In the genomic region with DNA sequence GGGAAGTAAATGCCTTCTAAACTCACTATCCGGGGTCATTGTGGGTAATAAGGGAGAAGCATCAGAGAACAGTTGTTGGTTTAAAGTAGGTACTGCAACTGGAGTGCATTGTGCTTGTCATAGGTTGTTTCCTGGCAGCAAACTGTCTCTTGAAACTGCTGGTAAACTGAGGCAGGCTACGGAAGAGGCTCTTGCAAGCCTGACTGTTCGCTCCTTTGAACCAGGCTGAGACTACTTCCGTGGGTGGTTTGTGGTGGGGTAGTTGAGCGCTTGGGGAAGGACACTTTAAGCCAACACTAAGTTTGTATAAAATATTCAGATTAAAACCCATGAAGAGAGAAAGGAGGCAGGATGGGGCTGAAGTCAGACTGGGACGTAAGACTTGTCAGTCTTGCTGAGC, we compare ENCODE assay signal across 18 cellular contexts. TPM values are rescaled to one million over a fixed set of nuclear protein-coding genes. Genes with fewer than 3 reads are reported as not detected.
A peak's percentile ranks its signal among the peaks of the same experiment; 100 is the strongest.
DNase-seq lines count a peak whose midpoint lies in the region; ATAC-seq and TF ChIP-seq lines count a peak whose summit lies in the region.
"Had no signal": no experiment of that assay in that cellular context is flagged by ENCODE, and none has a peak within 500 bp of the region (broad histone marks: within the 10 kb centered on the region; RNA-seq: fewer than 3 reads in every experiment).

No MANE protein-coding gene starts in this region.

- H3K4me3 Mint-ChIP-seq in activated naive CD8-positive, alpha-beta T cell treated with anti-CD3 and anti-CD28 coated beads, Interleukin-2, amount 10 ng/mL, durations not matched to agents 7 days and 5 days: peak overlapping the region; percentile 46
- no peak overlapping the region for H3K4me3 Mint-ChIP-seq in stimulated activated naive CD8-positive, alpha-beta T cell treated with anti-CD3 and anti-CD28 coated beads, Interleukin-15, amount 100 ng/mL, for 72 hours
- H3K4me3 Mint-ChIP-seq in endodermal cell: no peak overlapping the region

- H3K4me1 ChIP-seq in endodermal cell (ENCODE audit: control insufficient read depth, insufficient read depth, low read length): no peaks in the 10 kb centered on the region

- no peak overlapping the region for H3K27ac ChIP-seq in endodermal cell (ENCODE audit: low read depth, low read length)
- H3K27ac ChIP-seq: gastrocnemius medialis, left lung, thoracic aorta had no signal

- no peaks in the 10 kb centered on the region for H3K9me3 Mint-ChIP-seq in activated naive CD8-positive, alpha-beta T cell treated with anti-CD3 and anti-CD28 coated beads, Interleukin-2, amount 10 ng/mL, durations not matched to agents 7 days and 5 days
- H3K9me3 Mint-ChIP-seq in stimulated activated naive CD8-positive, alpha-beta T cell treated with anti-CD3 and anti-CD28 coated beads, Interleukin-15, amount 100 ng/mL, for 72 hours: no peaks in the 10 kb centered on the region
- H3K9me3 Mint-ChIP-seq in endodermal cell: no peaks in the 10 kb centered on the region

- H3K4me1 Mint-ChIP-seq in activated naive CD8-positive, alpha-beta T cell treated with anti-CD3 and anti-CD28 coated beads, Interleukin-2, amount 10 ng/mL, durations not matched to agents 7 days and 5 days: peaks cover 49% of the 10 kb centered on the region
- peaks cover 31% of the 10 kb centered on the region for H3K4me1 Mint-ChIP-seq in stimulated activated naive CD8-positive, alpha-beta T cell treated with anti-CD3 and anti-CD28 coated beads, Interleukin-15, amount 100 ng/mL, for 72 hours
- H3K4me1 Mint-ChIP-seq in endodermal cell: peaks cover 10% of the 10 kb centered on the region

- H3K27me3 Mint-ChIP-seq in activated naive CD8-positive, alpha-beta T cell treated with anti-CD3 and anti-CD28 coated beads, Interleukin-2, amount 10 ng/mL, durations not matched to agents 7 days and 5 days: no peaks in the 10 kb centered on the region
- no peaks in the 10 kb centered on the region for H3K27me3 Mint-ChIP-seq in stimulated activated naive CD8-positive, alpha-beta T cell treated with anti-CD3 and anti-CD28 coated beads, Interleukin-15, amount 100 ng/mL, for 72 hours
- H3K27me3 Mint-ChIP-seq in endodermal cell (ENCODE audit: insufficient read depth): peaks cover 3% of the 10 kb centered on the region

- no peak overlapping the region for H3K4me3 ChIP-seq in endodermal cell (ENCODE audit: low read length)
- H3K4me3 ChIP-seq: gastrocnemius medialis, left lung, thoracic aorta had no signal

- no peak for TF ChIP-seq CTCF in endodermal cell (conservative IDR thresholded peaks at IDR 0.05)

- peak; percentile 29 for DNase-seq in stimulated activated CD4-positive, alpha-beta T cell treated with anti-CD3 and anti-CD28 coated beads, Interleukin-15, amount 100 ng/mL, for 24 hours
- DNase-seq in stimulated activated CD4-positive, alpha-beta T cell treated with anti-CD3 and anti-CD28 coated beads, Interleukin-4, amount 100 ng/mL, for 1 hour: no peak
- DNase-seq in T-helper 9 cell (peak; percentile 3), endodermal cell (no peak), COLO829 (ENCODE audit: low spot score) (no peak)
- peak; percentile 58 for DNase-seq in activated naive CD8-positive, alpha-beta T cell treated with anti-CD3 and anti-CD28 coated beads, Interleukin-2, amount 10 ng/mL, durations not matched to agents 7 days and 5 days
- peak; percentile 21 to 54 for DNase-seq in stimulated activated naive CD8-positive, alpha-beta T cell treated with anti-CD3 and anti-CD28 coated beads, Interleukin-15, amount 100 ng/mL, for 72 hours
- DNase-seq: cortex of kidney, DMS 273 treated with DMSO at 0.1 percent for 48 hours, erythroblast, gastrocnemius medialis, left lung, NCI-H187, occipital lobe, RPMI8226 had no signal

- WGBS in endodermal cell (ENCODE audit: insufficient coverage in 1 of 2, insufficient read length in 1 of 2), 2 experiments: 90 to 97% methylated on average over 4 to 6 of the region's 6 CpGs

- no peaks in the 10 kb centered on the region for H3K36me3 Mint-ChIP-seq in activated naive CD8-positive, alpha-beta T cell treated with anti-CD3 and anti-CD28 coated beads, Interleukin-2, amount 10 ng/mL, durations not matched to agents 7 days and 5 days
- H3K36me3 Mint-ChIP-seq in endodermal cell (ENCODE audit: low read depth): no peaks in the 10 kb centered on the region

- H3K27me3 ChIP-seq in endodermal cell (ENCODE audit: control insufficient read depth, insufficient read depth, low read length, poor library complexity, severe bottlenecking): no peaks in the 10 kb centered on the region
- H3K27me3 ChIP-seq: gastrocnemius medialis, left lung had no signal

- no peak overlapping the region for H3K9ac ChIP-seq in endodermal cell (ENCODE audit: extremely low read depth, low read length, poor library complexity, severe bottlenecking)

- peak; percentile 95 for ATAC-seq in activated naive CD8-positive, alpha-beta T cell treated with anti-CD3 and anti-CD28 coated beads, Interleukin-2, amount 10 ng/mL, durations not matched to agents 7 days and 5 days (ENCODE audit: low read depth)
- peak; percentile 88 for ATAC-seq in stimulated activated naive CD8-positive, alpha-beta T cell treated with anti-CD3 and anti-CD28 coated beads, Interleukin-15, amount 100 ng/mL, for 72 hours
- no peak for ATAC-seq in HG03025 (IDR thresholded peaks at IDR 0.05; ENCODE audit: low FRiP score, unreplicated experiment)
- ATAC-seq: sciatic nerve had no signal

- POLR2A ChIA-PET in activated naive CD8-positive, alpha-beta T cell treated with anti-CD3 and anti-CD28 coated beads, Interleukin-2, amount 10 ng/mL, durations not matched to agents 7 days and 5 days (lab: Charles Lee): interaction anchor here (1.3 to 1.7 kb wide), 2 partner anchors 19 to 45 kb away, joined by 6 to 17 read pairs; a partner anchor contains a TSS

- H3K36me3 ChIP-seq in endodermal cell (ENCODE audit: control insufficient read depth, insufficient read depth, low read length): no peaks in the 10 kb centered on the region
- H3K36me3 ChIP-seq: gastrocnemius medialis, left lung, thoracic aorta had no signal

- H3K27ac Mint-ChIP-seq in activated naive CD8-positive, alpha-beta T cell treated with anti-CD3 and anti-CD28 coated beads, Interleukin-2, amount 10 ng/mL, durations not matched to agents 7 days and 5 days: peak overlapping the region; percentile 87
- no peak overlapping the region for H3K27ac Mint-ChIP-seq in stimulated activated naive CD8-positive, alpha-beta T cell treated with anti-CD3 and anti-CD28 coated beads, Interleukin-15, amount 100 ng/mL, for 72 hours
- H3K27ac Mint-ChIP-seq in endodermal cell: no peak overlapping the region

- H3K9me3 ChIP-seq in endodermal cell (ENCODE audit: control insufficient read depth, low read length): no peaks in the 10 kb centered on the region
- H3K9me3 ChIP-seq: gastrocnemius medialis, left lung, thoracic aorta had no signal

RNA-seq across cellular contexts. Expression of a gene that starts 45.2 kb away (rescaled TPM):
- 100 to 1,000 TPM; 371 to 372 TPM for total RNA-seq in activated naive CD8-positive, alpha-beta T cell treated with anti-CD3 and anti-CD28 coated beads, Interleukin-2, amount 10 ng/mL, durations not matched to agents 7 days and 5 days
- total RNA-seq in endodermal cell: 100 to 1,000 TPM; 222 to 345 TPM
- 127 TPM for polyA plus RNA-seq in endodermal cell (2013, experiment 1 of 2)
- polyA plus RNA-seq in endodermal cell (2013, experiment 2 of 2): 106 TPM

Comparison
In these comparisons a context has a peak if more than half of its experiments do, and no peak if none do; other contexts are left out.
1. DNase-seq: peak in stimulated activated CD4-positive, alpha-beta T cell treated with anti-CD3 and anti-CD28 coated beads, Interleukin-15, amount 100 ng/mL, for 24 hours (single experiment), T-helper 9 cell (single experiment), activated naive CD8-positive, alpha-beta T cell treated with anti-CD3 and anti-CD28 coated beads, Interleukin-2, amount 10 ng/mL, durations not matched to agents 7 days and 5 days (single experiment) and stimulated activated naive CD8-positive, alpha-beta T cell treated with anti-CD3 and anti-CD28 coated beads, Interleukin-15, amount 100 ng/mL, for 72 hours (2 of 2); none in stimulated activated CD4-positive, alpha-beta T cell treated with anti-CD3 and anti-CD28 coated beads, Interleukin-4, amount 100 ng/mL, for 1 hour (single experiment), endodermal cell (single experiment) and COLO829 (single experiment).